Comparison of ENCODE assay signal across 9 cellular contexts in genomic region chrX:24259544-24260240, GRCh38. TPM values are rescaled to one million over a fixed set of nuclear protein-coding genes. Genes with fewer than 3 reads are reported as not detected.
A peak's percentile ranks its signal among the peaks of the same experiment; 100 is the strongest.
DNase-seq lines count a peak whose midpoint lies in the region; ATAC-seq, FAIRE-seq and TF ChIP-seq lines count a peak whose summit lies in the region.
"Had no signal": no experiment of that assay in that cellular context is flagged by ENCODE, and none has a peak within 500 bp of the region (broad histone marks: within the 10 kb centered on the region; RNA-seq: fewer than 3 reads in every experiment).

No MANE protein-coding gene starts in this region.

- no peak for TF ChIP-seq POLR2A in HCT116 (IDR thresholded peaks at IDR 0.05; ENCODE audit: borderline replicate concordance, extremely low read depth, insufficient read depth, insufficient read length)

- CTCF ChIA-PET in HCT116 (lab: Charles Lee), result interaction anchor here (0.6 to 1.8 kb wide), 8 partner anchors 8 to 206 kb away, joined by 3 to 7 read pairs (median 4); no protein-coding TSS in a partner anchor

- ATAC-seq in HCT116 (peak; percentile 70), HG02938 (IDR thresholded peaks at IDR 0.05; ENCODE audit: unreplicated experiment) (no peak)

- peak; percentile 77 for TF ChIP-seq RAD21 in HCT116 (IDR thresholded peaks at IDR 0.05; ENCODE audit: low read depth)

- no TSS peak for BruUV-seq in HCT116 (replicated peaks; lab: Mats Ljungman, UMichigan)

- FAIRE-seq in islet of Langerhans (lab: Jason Lieb, UNC), result peak; percentile 66

- POLR2A ChIA-PET in HCT116 (lab: Charles Lee), result no interaction called here

- H3K9ac ChIP-seq in HCT116 (ENCODE audit: low read length), result no peak overlapping the region
- H3K9ac ChIP-seq: BLaER1 had no signal

- no peak overlapping the region for H3K27ac ChIP-seq in HCT116 (ENCODE audit: low read depth, low read length)
- H3K27ac ChIP-seq: BLaER1 had no signal

- no peaks in the 10 kb centered on the region for H3K9me3 ChIP-seq in HCT116 (ENCODE audit: control insufficient read depth in 1 of 2, insufficient read depth in 1 of 2, low read depth in 1 of 2, low read length in 2 of 2)
- H3K9me3 ChIP-seq: BLaER1 had no signal

- RAD21 ChIA-PET in HCT116 (lab: Charles Lee; ENCODE audit: low non-redundant PET in 1 of 2, low total read pairs in 2 of 2, uncharacterized antibody in 2 of 2, unreplicated experiment in 2 of 2), result no interaction called here

- H3K4me1 ChIP-seq in HCT116 (ENCODE audit: control insufficient read depth in 1 of 2, insufficient read depth in 2 of 2, low read length in 2 of 2), result peaks cover 0 to 6% of the 10 kb centered on the region in 2 experiments; a peak in 1 of 4 replicates

- no peaks in the 10 kb centered on the region for H3K36me3 ChIP-seq in HCT116 (ENCODE audit: control insufficient read depth in 1 of 2, insufficient read depth in 2 of 2, low read length in 2 of 2)
- H3K36me3 ChIP-seq: BLaER1 had no signal

- in situ Hi-C loops in astrocyte of the cerebellum (cut with HindIII; ENCODE audit: low sequenced_read_pairs), result no loop called here

- DNase-seq in NCI-H1436 (lab: John Stamatoyannopoulos, UW), result peak; percentile 23
- no peak for DNase-seq in NCI-H1436 treated with DMSO at 0.1 percent for 48 hours (lab: John Stamatoyannopoulos, UW)
- peak; percentile 50 for DNase-seq in HCT116 (ENCODE audit: low read depth, low spot score)
- peak; percentile 11 for DNase-seq in NCI-H345 treated with DMSO at 0.1 percent for 48 hours (lab: John Stamatoyannopoulos, UW; ENCODE audit: unreplicated experiment)
- peak; percentile 62 for DNase-seq in astrocyte of the cerebellum (ENCODE audit: low read depth)
- DNase-seq in ureter (ENCODE audit: low spot score), result peak; percentile 53

- intact Hi-C loops in HCT116 (cut with micrococcal nuclease), result no loop called here

- no peak overlapping the region for H2AFZ ChIP-seq in HCT116 (ENCODE audit: low read depth, low read length, poor library complexity, severe bottlenecking)

- no peak overlapping the region for H3K4me3 ChIP-seq in HCT116 (replicated peaks in 1 of 2; ENCODE audit: low read depth in 1 of 2, low read length in 2 of 2)
- H3K4me3 ChIP-seq in astrocyte of the cerebellum (ENCODE audit: low read depth, low read length), result no peak overlapping the region
- H3K4me3 ChIP-seq: BLaER1 had no signal

- H3K9me2 ChIP-seq in HCT116 (ENCODE audit: insufficient read depth), result no peaks in the 10 kb centered on the region

- no peaks in the 10 kb centered on the region for H3K79me2 ChIP-seq in HCT116 (ENCODE audit: insufficient read depth, low read length)

- TF ChIP-seq CTCF in HCT116 (IDR thresholded peaks at IDR 0.05 in 2 of 3, conservative IDR thresholded peaks at IDR 0.05 in 1 of 3; ENCODE audit: borderline replicate concordance in 1 of 3, insufficient read depth in 1 of 3, low read depth in 2 of 3, low read length in 2 of 3), result peak; percentile 49 to 58 (median 56); a peak in 5 of 6 replicates
- TF ChIP-seq CTCF in astrocyte of the cerebellum (IDR thresholded peaks at IDR 0.05; ENCODE audit: low read depth, low read length, missing control alignments), result peak; percentile 70

- no peaks in the 10 kb centered on the region for H4K20me1 ChIP-seq in HCT116 (ENCODE audit: insufficient read depth)
- H4K20me1 ChIP-seq: BLaER1 had no signal

- no peaks in the 10 kb centered on the region for H3K27me3 ChIP-seq in HCT116 (ENCODE audit: insufficient read depth, low read length)
- H3K27me3 ChIP-seq: BLaER1 had no signal

- no peak overlapping the region for H3K4me2 ChIP-seq in HCT116 (ENCODE audit: low read length)

TF ChIP-seq in HCT116, 20 proteins besides CTCF, POLR2A, EP300 and RAD21:
- TF ChIP-seq ZNF274 (IDR thresholded peaks at IDR 0.05; ENCODE audit: low read depth, low read length) (no peak), ELF1 (IDR thresholded peaks at IDR 0.05; ENCODE audit: borderline replicate concordance, low read depth) (no peak)

RNA-seq across cellular contexts. Expression of gene SUPT20HL2, which starts 54.2 kb away (rescaled TPM):
- total RNA-seq in HCT116 (2021; ENCODE audit: unreplicated experiment) (not detected), ureter (0.57 TPM)
- not detected in 2 replicates for polyA plus RNA-seq in HCT116 (2012)
